In the genomic region with DNA sequence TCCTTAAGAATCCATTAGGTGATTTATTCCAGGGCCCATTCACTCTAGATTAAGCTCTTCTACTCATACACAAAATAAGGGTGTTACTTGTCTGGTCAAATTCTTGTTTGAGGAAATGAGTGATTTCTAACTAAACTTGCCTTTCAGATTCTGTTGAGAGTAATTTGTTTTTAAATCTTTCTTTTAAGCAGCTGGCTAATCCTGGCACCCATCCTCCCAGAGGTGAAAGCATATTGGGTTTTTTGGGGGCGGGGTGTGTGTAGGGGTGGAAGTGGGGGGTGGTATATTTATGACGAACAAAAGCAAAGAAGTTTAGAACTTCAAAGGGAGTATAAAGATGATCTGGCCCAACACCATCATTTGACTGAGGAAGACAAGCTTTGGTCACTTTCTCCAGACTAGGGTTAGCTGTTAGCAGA, we compare ENCODE assay signal across 13 cellular contexts.
DNase-seq lines count a peak whose midpoint lies in the region; ATAC-seq and TF ChIP-seq lines count a peak whose summit lies in the region.
"Had no signal": no experiment of that assay in that cellular context is flagged by ENCODE, and none has a peak within 500 bp of the region (broad histone marks: within the 10 kb centered on the region; RNA-seq: fewer than 3 reads in every experiment).

No MANE protein-coding gene starts in this region.

- peak overlapping the region; percentile 54 for H2BK5ac ChIP-seq in IMR-90 (ENCODE audit: low read depth, low read length, poor library complexity, severe bottlenecking)

- H3K79me1 ChIP-seq in IMR-90 (ENCODE audit: low read depth in 1 of 2, low read length in 2 of 2): no peaks in the 10 kb centered on the region

- H3K4me2 ChIP-seq in IMR-90 (ENCODE audit: low read depth, low read length) (no peak overlapping the region), neural progenitor cell (no peak overlapping the region)

- H3K9ac ChIP-seq in IMR-90 (ENCODE audit: low read depth, low read length) (no peak overlapping the region), neural progenitor cell (no peak overlapping the region)

- no peaks in the 10 kb centered on the region for H3F3A ChIP-seq in neural progenitor cell (ENCODE audit: low read depth)

- no peak for TF ChIP-seq RAD21 in IMR-90 (IDR thresholded peaks at IDR 0.05; ENCODE audit: low read length)

- WGBS in IMR-90 (ENCODE audit: extremely low coverage in 2 of 2, insufficient read length in 1 of 2), 2 experiments: no CpG with 5 or more reads among the region's 2 CpGs

- CTCF ChIA-PET in IMR-90 (lab: Yijun Ruan, JAX): no interaction called here

- H3K36me3 ChIP-seq in IMR-90 (ENCODE audit: control insufficient read depth, insufficient read depth, low read length): no peaks in the 10 kb centered on the region
- no peaks in the 10 kb centered on the region for H3K36me3 ChIP-seq in neural progenitor cell
- H3K36me3 ChIP-seq: BE2C had no signal

- H4K20me1 ChIP-seq in IMR-90 (ENCODE audit: insufficient read depth, low read length) (no peaks in the 10 kb centered on the region), neural progenitor cell (ENCODE audit: low read depth) (no peaks in the 10 kb centered on the region)

- dilution Hi-C loops in IMR-90 (cut with HindIII; ENCODE audit: low sequenced_read_pairs, unreplicated experiment): no loop called here

- H3K4me1 Mint-ChIP-seq in natural killer cell treated with Interleukin-12 subunit alpha and Interleukin-12 subunit beta and Interleukin-15 and Interleukin-18, amount 100 ng/mL, for 72 hours (ENCODE audit: low read depth in 2 of 2): peaks cover 40 to 57% of the 10 kb centered on the region in 2 donors
- H3K4me1 Mint-ChIP-seq in neural progenitor cell: no peaks in the 10 kb centered on the region

- H4K5ac ChIP-seq in IMR-90 (ENCODE audit: low read depth, low read length): no peak overlapping the region

- peak overlapping the region; percentile 76; the same call in 1 of the 2 replicates for H2BK120ac ChIP-seq in IMR-90 (ENCODE audit: low read depth, low read length)

- peak overlapping the region; percentile 59; the same call in 1 of the 2 replicates for H3K4ac ChIP-seq in IMR-90 (ENCODE audit: low read depth, low read length)

- H3K4me3 Mint-ChIP-seq in natural killer cell treated with Interleukin-12 subunit alpha and Interleukin-12 subunit beta and Interleukin-15 and Interleukin-18, amount 100 ng/mL, for 72 hours: peak overlapping the region; percentile 76
- H3K4me3 Mint-ChIP-seq in neural progenitor cell: no peak overlapping the region

- H3K27me3 Mint-ChIP-seq in natural killer cell treated with Interleukin-12 subunit alpha and Interleukin-12 subunit beta and Interleukin-15 and Interleukin-18, amount 100 ng/mL, for 72 hours: peaks cover 0 to 3% of the 10 kb centered on the region in 2 donors
- no peaks in the 10 kb centered on the region for H3K27me3 Mint-ChIP-seq in neural progenitor cell (ENCODE audit: insufficient read depth, low read depth)

- peaks cover 24% of the 10 kb centered on the region for H3K36me3 Mint-ChIP-seq in natural killer cell treated with Interleukin-12 subunit alpha and Interleukin-12 subunit beta and Interleukin-15 and Interleukin-18, amount 100 ng/mL, for 72 hours
- H3K36me3 Mint-ChIP-seq in neural progenitor cell: no peaks in the 10 kb centered on the region

- no peak for TF ChIP-seq CTCF in GM12865 (IDR thresholded peaks at IDR 0.05; ENCODE audit: insufficient read depth, low read depth, low read length, missing control alignments)
- TF ChIP-seq CTCF in IMR-90 (conservative IDR thresholded peaks at IDR 0.05; ENCODE audit: low read depth, low read length): no peak
- TF ChIP-seq CTCF in neural progenitor cell (IDR thresholded peaks at IDR 0.05): no peak

- no peak for TF ChIP-seq POLR2A in IMR-90 (IDR thresholded peaks at IDR 0.05; ENCODE audit: low read depth, low read length)

- H3K23ac ChIP-seq in IMR-90 (ENCODE audit: low read depth, low read length): peak overlapping the region; percentile 88; the same call in 1 of the 2 replicates

- POLR2A ChIA-PET in IMR-90 (lab: Charles Lee; ENCODE audit: unreplicated experiment): no interaction called here

- no peak overlapping the region for H2AK9ac ChIP-seq in IMR-90 (replicated peaks; ENCODE audit: low read depth, low read length, poor library complexity)

- H3K4me1 ChIP-seq in IMR-90 (ENCODE audit: control insufficient read depth, insufficient read depth, low read length): no peaks in the 10 kb centered on the region; the same call in 1 of the 2 replicates
- no peaks in the 10 kb centered on the region for H3K4me1 ChIP-seq in neural progenitor cell
- H3K4me1 ChIP-seq: BE2C had no signal

- H3K27me3 ChIP-seq in IMR-90 (ENCODE audit: control insufficient read depth, insufficient read depth, low read length) (no peaks in the 10 kb centered on the region), neural progenitor cell (no peaks in the 10 kb centered on the region)

- peak overlapping the region; percentile 74; the same call in 1 of the 2 replicates for H3K18ac ChIP-seq in IMR-90 (ENCODE audit: low read depth, low read length)

- H3K4me3 ChIP-seq in GM12865 (ENCODE audit: low read depth, low read length): no peak overlapping the region
- H3K4me3 ChIP-seq in IMR-90 (ENCODE audit: insufficient read depth, low read depth, low read length): no peak overlapping the region
- H3K4me3 ChIP-seq in neural progenitor cell: no peak overlapping the region

- H2AFZ ChIP-seq in IMR-90 (replicated peaks; ENCODE audit: low read length, poor library complexity) (no peak overlapping the region), neural progenitor cell (replicated peaks) (no peak overlapping the region)

- peak overlapping the region in 1 of 2 experiments; percentile 60; a peak in 1 of 4 replicates for H4K8ac ChIP-seq in IMR-90 (ENCODE audit: low read depth in 2 of 2, low read length in 2 of 2)

- peak overlapping the region; percentile 16; the same call in 1 of the 2 replicates for H2AK5ac ChIP-seq in IMR-90 (ENCODE audit: low read depth, low read length)

- in situ Hi-C loops in IMR-90 (cut with MboI; ENCODE audit: low sequenced_read_pairs): no loop called here

- peak overlapping the region; percentile 90 for H2BK20ac ChIP-seq in IMR-90 (ENCODE audit: low read depth, low read length)

- H3K9me1 ChIP-seq in IMR-90 (ENCODE audit: insufficient read depth, low read length): no peaks in the 10 kb centered on the region

- intact Hi-C loops in IMR-90 (cut with micrococcal nuclease): no loop called here

- no peak overlapping the region for H3K56ac ChIP-seq in IMR-90 (ENCODE audit: extremely low read depth, insufficient read depth, low read length)

- 0 out of 2 replicates have a peak, but pooled peaks have one; percentile 10 for ATAC-seq in IMR-90 (ENCODE audit: low read depth)
- ATAC-seq in natural killer cell treated with Interleukin-12 subunit alpha and Interleukin-12 subunit beta and Interleukin-15 and Interleukin-18, amount 100 ng/mL, for 72 hours: peak; percentile 68 to 84
- no peak for ATAC-seq in GM21367 (IDR thresholded peaks at IDR 0.05; ENCODE audit: unreplicated experiment)
- ATAC-seq in HG03378 (IDR thresholded peaks at IDR 0.05; ENCODE audit: unreplicated experiment): no peak

- H4K91ac ChIP-seq in IMR-90 (ENCODE audit: insufficient read depth, low read depth, low read length): peak overlapping the region; percentile 52; the same call in 1 of the 2 replicates

- no TSS peak for BruUV-seq in IMR-90 (replicated peaks; lab: Mats Ljungman, UMichigan)

- H3K9me3 ChIP-seq in IMR-90 (ENCODE audit: control insufficient read depth, insufficient read depth, low read length) (no peaks in the 10 kb centered on the region), neural progenitor cell (ENCODE audit: low read depth) (no peaks in the 10 kb centered on the region)
- H3K9me3 ChIP-seq: BE2C had no signal

- H3K79me2 ChIP-seq in neural progenitor cell (ENCODE audit: low read depth): no peaks in the 10 kb centered on the region

- peak overlapping the region; percentile 62 to 79 for H3K27ac Mint-ChIP-seq in natural killer cell treated with Interleukin-12 subunit alpha and Interleukin-12 subunit beta and Interleukin-15 and Interleukin-18, amount 100 ng/mL, for 72 hours
- no peak overlapping the region for H3K27ac Mint-ChIP-seq in neural progenitor cell

- peak; percentile 34 for DNase-seq in GM12865 (ENCODE audit: low read depth)
- DNase-seq in IMR-90: no peak
- peak; percentile 50 for DNase-seq in activated T-helper 9 cell treated with anti-CD3 and anti-CD28 coated beads, Interleukin-2, amount 50 U/mL, for 16 hours (ENCODE audit: low read depth)
- no peak for DNase-seq in natural killer cell treated with Interleukin-12 subunit alpha and Interleukin-12 subunit beta and Interleukin-15 and Interleukin-18, amount 100 ng/mL, for 72 hours (ENCODE audit: low spot score)
- DNase-seq in NCI-H69 (lab: John Stamatoyannopoulos, UW): no peak
- no peak for DNase-seq in neural progenitor cell (ENCODE audit: low spot score)
- DNase-seq: BE2C, GDM1, kidney, NCI-H82, SW 1271 had no signal

- peak overlapping the region; percentile 83 for H3K14ac ChIP-seq in IMR-90 (replicated peaks; ENCODE audit: low read depth, low read length)

- H3K27ac ChIP-seq in IMR-90 (ENCODE audit: insufficient read depth, low read length) (no peak overlapping the region), neural progenitor cell (no peak overlapping the region)

- H3K9me3 Mint-ChIP-seq in natural killer cell treated with Interleukin-12 subunit alpha and Interleukin-12 subunit beta and Interleukin-15 and Interleukin-18, amount 100 ng/mL, for 72 hours: no peaks in the 10 kb centered on the region
- no peaks in the 10 kb centered on the region for H3K9me3 Mint-ChIP-seq in neural progenitor cell

- no peak overlapping the region; the same call in 2 of the 3 replicates for H2BK15ac ChIP-seq in IMR-90 (ENCODE audit: low read depth, low read length)

TF ChIP-seq in IMR-90, 13 proteins besides CTCF, POLR2A, EP300 and RAD21 (continues in another document):
- TF ChIP-seq SMC3 (IDR thresholded peaks at IDR 0.05; ENCODE audit: low read depth, low read length) (no peak), CHD1 (IDR thresholded peaks at IDR 0.05; ENCODE audit: low read depth, low read length) (no peak), RFX5 (IDR thresholded peaks at IDR 0.05; ENCODE audit: low read depth, low read length) (no peak), CEBPB (IDR thresholded peaks at IDR 0.05; ENCODE audit: low read depth, low read length) (no peak), RCOR1 (IDR thresholded peaks at IDR 0.05; ENCODE audit: insufficient replicate concordance, low read length) (no peak), FOS (IDR thresholded peaks at IDR 0.05; ENCODE audit: low read depth, low read length) (no peak), MAZ (IDR thresholded peaks at IDR 0.05; ENCODE audit: borderline replicate concordance, low read depth, low read length) (no peak)

Comparison
In these comparisons a context has a peak if more than half of its experiments do, and no peak if none do; other contexts are left out.
1. DNase-seq: peak in GM12865 (single experiment) and activated T-helper 9 cell treated with anti-CD3 and anti-CD28 coated beads, Interleukin-2, amount 50 U/mL, for 16 hours (single experiment); none in IMR-90 (single experiment), natural killer cell treated with Interleukin-12 subunit alpha and Interleukin-12 subunit beta and Interleukin-15 and Interleukin-18, amount 100 ng/mL, for 72 hours (single experiment), NCI-H69 (single experiment) and neural progenitor cell (single experiment).
2. ATAC-seq: peak in IMR-90 (single experiment) and natural killer cell treated with Interleukin-12 subunit alpha and Interleukin-12 subunit beta and Interleukin-15 and Interleukin-18, amount 100 ng/mL, for 72 hours (2 of 2); none in GM21367 (single experiment) and HG03378 (single experiment).